ENCODE assay signal across 26 cellular contexts in genomic region chr2:111975819-111976218, GRCh38.
DNase-seq lines count a peak whose midpoint lies in the region; ATAC-seq and TF ChIP-seq lines count a peak whose summit lies in the region.
"Had no signal": no experiment of that assay in that cellular context is flagged by ENCODE, and none has a peak within 500 bp of the region (broad histone marks: within the 10 kb centered on the region; RNA-seq: fewer than 3 reads in every experiment).

No MANE protein-coding gene starts in this region.

- H3K9me3 ChIP-seq in Peyer's patch (peaks cover 0 to 4% (median 0%) of the 10 kb centered on the region in 4 donors), mesodermal cell (ENCODE audit: control insufficient read depth, low read length) (peaks cover 7% of the 10 kb centered on the region)
- H3K9me3 ChIP-seq: neutrophil, thyroid gland, vagina had no signal

- H3K4me3 ChIP-seq in Peyer's patch, result no peak overlapping the region
- no peak overlapping the region for H3K4me3 ChIP-seq in mesodermal cell (ENCODE audit: extremely low read depth, insufficient read depth, low read length, poor library complexity, severe bottlenecking)
- H3K4me3 ChIP-seq: left lung, thyroid gland, vagina had no signal

- TF ChIP-seq CTCF in Peyer's patch (IDR thresholded peaks at IDR 0.05), result no peak

- DNase-seq in Caki2 (ENCODE audit: low read depth) (peak; percentile 33), Peyer's patch (no peak), dermis microvascular lymphatic vessel endothelial cell (ENCODE audit: low read depth in 2 of 2) (peak; percentile 43 to 78), cerebellum (ENCODE audit: low spot score) (no peak)
- DNase-seq in stimulated activated naive CD8-positive, alpha-beta T cell treated with anti-CD3 and anti-CD28 coated beads, Interleukin-15, Interleukin-2, amounts not matched to agents 100 U/mL and 50 U/mL, for 24 hours, result no peak
- DNase-seq: activated CD4-positive, CD25-positive, alpha-beta regulatory T cell; activated gamma-delta T cell; activated naive CD8-positive, alpha-beta T cell treated with anti-CD3 and anti-CD28 coated beads, Interleukin-2, amount 10 ng/mL, durations not matched to agents 7 days and 5 days; activated T-cell treated with anti-CD3 and anti-CD28 coated beads, Interleukin-2, amount 50 U/mL, for 24 hours; CD8-positive, alpha-beta memory T cell; cerebellar nuclear complex; DMS153; H9; left lung; NCI-H226; posterior cingulate gyrus; right cardiac atrium; stimulated activated CD8-positive, alpha-beta memory T cell treated with anti-CD3 and anti-CD28 coated beads, Interleukin-4, amount 100 ng/mL, for 48 hours; stimulated activated naive CD8-positive, alpha-beta T cell treated with anti-CD3 and anti-CD28 coated beads, Interleukin-15, amount 100 ng/mL, for 72 hours; T-helper 1 cell; thyroid gland had no signal

- in situ Hi-C loops in Caki2 (cut with HindIII; ENCODE audit: low pct_unique_long_range_greater_than_20kb, low sequenced_read_pairs), result no loop called here

- no peak for TF ChIP-seq POLR2A in Peyer's patch (IDR thresholded peaks at IDR 0.05)

- peaks cover 0 to 14% (median 0%) of the 10 kb centered on the region in 4 donors for H3K4me1 ChIP-seq in Peyer's patch
- peaks cover 17% of the 10 kb centered on the region for H3K4me1 ChIP-seq in mesodermal cell (ENCODE audit: control insufficient read depth, insufficient read depth, low read length, poor library complexity, severe bottlenecking)
- H3K4me1 ChIP-seq: vagina had no signal

- no peaks in the 10 kb centered on the region for H3K27me3 ChIP-seq in Peyer's patch
- H3K27me3 ChIP-seq: left lung, neutrophil, thyroid gland, vagina had no signal

- H3K36me3 ChIP-seq in Peyer's patch (peaks cover 0 to 7% (median 0%) of the 10 kb centered on the region in 3 donors), mesodermal cell (ENCODE audit: control insufficient read depth, insufficient read depth, low read length) (peaks cover 4% of the 10 kb centered on the region)
- H3K36me3 ChIP-seq: neutrophil had no signal

- whole genome bisulfite sequencing in mesodermal cell (ENCODE audit: insufficient coverage in 2 of 2), 2 experiments, result 94 to 100% methylated on average over 4 of the region's 6 CpGs

- H3K27ac ChIP-seq in Peyer's patch (peak overlapping the region in 3 of 4 donors; percentile 4 to 71 (median 54)), mesodermal cell (ENCODE audit: low read depth, low read length, severe bottlenecking) (peak overlapping the region; percentile 80)
- H3K27ac ChIP-seq: left lung, neutrophil, thyroid gland, vagina had no signal

- ATAC-seq in HG03108 (IDR thresholded peaks at IDR 0.05; ENCODE audit: unreplicated experiment) (no peak), GM18511 (IDR thresholded peaks at IDR 0.05; ENCODE audit: unreplicated experiment) (no peak)
- no peak for ATAC-seq in stimulated activated naive CD8-positive, alpha-beta T cell treated with anti-CD3 and anti-CD28 coated beads, Interleukin-15, Interleukin-2, amounts not matched to agents 100 U/mL and 50 U/mL, for 24 hours
- ATAC-seq: right cardiac atrium; stimulated activated naive CD8-positive, alpha-beta T cell treated with anti-CD3 and anti-CD28 coated beads, Interleukin-15, amount 100 ng/mL, for 72 hours had no signal

Comparison
In these comparisons a context has a peak if more than half of its experiments do, and no peak if none do; other contexts are left out.
1. DNase-seq: peak in Caki2 (single experiment) and dermis microvascular lymphatic vessel endothelial cell (2 of 2); none in Peyer's patch (0 of 3), stimulated activated naive CD8-positive, alpha-beta T cell treated with anti-CD3 and anti-CD28 coated beads, Interleukin-15, Interleukin-2, amounts not matched to agents 100 U/mL and 50 U/mL, for 24 hours (single experiment) and cerebellum (single experiment).